8 cellular contexts compared by ENCODE assay signal in genomic region chr11:122697636-122698167, GRCh38. TPM values are rescaled to one million over a fixed set of nuclear protein-coding genes. Genes with fewer than 3 reads are reported as not detected.
DNase-seq lines count a peak whose midpoint lies in the region; ATAC-seq and TF ChIP-seq lines count a peak whose summit lies in the region.

No MANE protein-coding gene starts in this region.

- H3K27me3 Mint-ChIP-seq in effector memory CD8-positive, alpha-beta T cell, result no peaks in the 10 kb centered on the region
- no peaks in the 10 kb centered on the region for H3K27me3 Mint-ChIP-seq in glutamatergic neuron (ENCODE audit: unreplicated experiment)

- no peaks in the 10 kb centered on the region for H3K27me3 ChIP-seq in Peyer's patch

- no peaks in the 10 kb centered on the region for H3K9me3 ChIP-seq in Peyer's patch

- no peak for TF ChIP-seq POLR2A in Peyer's patch (IDR thresholded peaks at IDR 0.05)

- ATAC-seq in Right ventricle myocardium inferior (peak; percentile 72), HG03060 (IDR thresholded peaks at IDR 0.05; ENCODE audit: low read depth, unreplicated experiment) (peak; percentile 80)
- peak; percentile 69 for ATAC-seq in effector memory CD8-positive, alpha-beta T cell (replicated peaks)

- H3K27ac Mint-ChIP-seq in effector memory CD8-positive, alpha-beta T cell, result peak overlapping the region; percentile 82 to 89
- no peak overlapping the region for H3K27ac Mint-ChIP-seq in glutamatergic neuron (ENCODE audit: unreplicated experiment)

- H3K36me3 ChIP-seq in Peyer's patch, result no peaks in the 10 kb centered on the region

- H3K4me1 ChIP-seq in Peyer's patch, result peaks cover 0 to 5% (median 2%) of the 10 kb centered on the region in 4 donors

- H3K4me3 Mint-ChIP-seq in effector memory CD8-positive, alpha-beta T cell, result peak overlapping the region; percentile 37 to 62
- H3K4me3 Mint-ChIP-seq in glutamatergic neuron (ENCODE audit: unreplicated experiment), result no peak overlapping the region

- DNase-seq in Right ventricle myocardium inferior (ENCODE audit: missing footprints), result no peak
- no peak for DNase-seq in cardiac septum (ENCODE audit: low spot score)
- DNase-seq in Peyer's patch, result peak in 2 of 3 donors; percentile 74 to 77
- no peak for DNase-seq in effector memory CD8-positive, alpha-beta T cell
- DNase-seq in DMS79 treated with DMSO at 0.1 percent for 48 hours (lab: John Stamatoyannopoulos, UW), result no peak
- no peak for DNase-seq in islet precursor cell
- no peak for DNase-seq in glutamatergic neuron

- intact Hi-C loops in Right ventricle myocardium inferior (cut with DNase I) (no loop called here), cardiac septum (cut with DNase I) (no loop called here)

- H3K36me3 Mint-ChIP-seq in effector memory CD8-positive, alpha-beta T cell (ENCODE audit: insufficient read depth), result peaks cover 2% of the 10 kb centered on the region
- peaks cover 5% of the 10 kb centered on the region for H3K36me3 Mint-ChIP-seq in glutamatergic neuron (ENCODE audit: unreplicated experiment)

- no peak overlapping the region for H3K4me3 ChIP-seq in Peyer's patch

- peaks cover 43 to 52% of the 10 kb centered on the region in 2 donors for H3K4me1 Mint-ChIP-seq in effector memory CD8-positive, alpha-beta T cell (ENCODE audit: low read depth in 2 of 2)
- H3K4me1 Mint-ChIP-seq in glutamatergic neuron (ENCODE audit: low read depth, unreplicated experiment), result peaks cover 8% of the 10 kb centered on the region

- H3K9me3 Mint-ChIP-seq in effector memory CD8-positive, alpha-beta T cell, result no peaks in the 10 kb centered on the region
- H3K9me3 Mint-ChIP-seq in glutamatergic neuron (ENCODE audit: unreplicated experiment), result peaks cover 2% of the 10 kb centered on the region

- no peak for TF ChIP-seq CTCF in Peyer's patch (IDR thresholded peaks at IDR 0.05)
- TF ChIP-seq CTCF in glutamatergic neuron (IDR thresholded peaks at IDR 0.05; ENCODE audit: partially characterized antibody, unreplicated experiment), result no peak

- peak overlapping the region; percentile 29 to 71 (median 56) for H3K27ac ChIP-seq in Peyer's patch

RNA-seq across cellular contexts. Expression of gene UBASH3B, which starts 42.2 kb away (rescaled TPM):
- 3.5 TPM for total RNA-seq in Right ventricle myocardium inferior
- total RNA-seq in cardiac septum, result 4.2 TPM
- total RNA-seq in Peyer's patch, result 10 to 100 TPM in 1 of 4 donors, 1 to 10 TPM in 3; 2.3 to 14.9 (median 5.2) TPM
- total RNA-seq in glutamatergic neuron (ENCODE audit: unreplicated experiment), result 6.7 TPM

Comparison
In these comparisons a context has a peak if more than half of its experiments do, and no peak if none do; other contexts are left out.
1. DNase-seq: peak in Peyer's patch (2 of 3); none in Right ventricle myocardium inferior (single experiment), cardiac septum (single experiment), effector memory CD8-positive, alpha-beta T cell (0 of 3), DMS79 treated with DMSO at 0.1 percent for 48 hours (single experiment), islet precursor cell (single experiment) and glutamatergic neuron (single experiment).
2. Peak in every context shown above with its lines, with median percentiles within 50 percentile points of each other: ATAC-seq.